Comparison of ENCODE assay signal across 3 cellular contexts in genomic region chr1:95686217-95686616, GRCh38.
A peak's percentile ranks its signal among the peaks of the same experiment; 100 is the strongest.
TF ChIP-seq lines count a peak whose summit lies in the region.

No MANE protein-coding gene starts in this region.

TF ChIP-seq in HepG2, 621 proteins besides CTCF, POLR2A, EP300 and RAD21:
- TF ChIP-seq MAFK (conservative IDR thresholded peaks at IDR 0.05 in 1 of 2, IDR thresholded peaks at IDR 0.05 in 1 of 2; ENCODE audit: low read length in 2 of 2) (peak in 1 of 2 experiments; percentile 1; a peak in 1 of 4 replicates), NFE2L2 (IDR thresholded peaks at IDR 0.05; ENCODE audit: low read length) (peak; percentile 80), ZFP36L1 (CRISPR knock-in tag; IDR thresholded peaks at IDR 0.05) (no peak)

TF ChIP-seq in HCT116, 20 proteins besides CTCF, POLR2A, EP300 and RAD21:
- TF ChIP-seq, protein P1, sequence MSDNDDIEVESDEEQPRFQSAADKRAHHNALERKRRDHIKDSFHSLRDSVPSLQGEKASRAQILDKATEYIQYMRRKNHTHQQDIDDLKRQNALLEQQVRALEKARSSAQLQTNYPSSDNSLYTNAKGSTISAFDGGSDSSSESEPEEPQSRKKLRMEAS (IDR thresholded peaks at IDR 0.05): no peak
- TF ChIP-seq ELF1 (IDR thresholded peaks at IDR 0.05; ENCODE audit: borderline replicate concordance, low read depth) (no peak), ZNF274 (IDR thresholded peaks at IDR 0.05; ENCODE audit: low read depth, low read length) (no peak), CBX3 (IDR thresholded peaks at IDR 0.05; ENCODE audit: low read depth) (no peak), ZFX (IDR thresholded peaks at IDR 0.05) (no peak), EZH2 (IDR thresholded peaks at IDR 0.05) (no peak), FOSL1 (IDR thresholded peaks at IDR 0.05; ENCODE audit: low read depth) (no peak), SIN3A (IDR thresholded peaks at IDR 0.05; ENCODE audit: low read depth) (no peak), EGR1 (IDR thresholded peaks at IDR 0.05; ENCODE audit: low read depth) (no peak), REST (IDR thresholded peaks at IDR 0.05; ENCODE audit: low read depth) (no peak), SP1 (IDR thresholded peaks at IDR 0.05; ENCODE audit: low read depth) (no peak), SRF (IDR thresholded peaks at IDR 0.05; ENCODE audit: low read depth) (no peak), POLR2AphosphoS5 (IDR thresholded peaks at IDR 0.05; ENCODE audit: low read depth, low read length) (no peak), JUND (IDR thresholded peaks at IDR 0.05) (no peak), YY1 (IDR thresholded peaks at IDR 0.05; ENCODE audit: extremely low read depth, insufficient replicate concordance, low read depth, low read length) (no peak), EZH2phosphoT487 (IDR thresholded peaks at IDR 0.05; ENCODE audit: borderline replicate concordance) (no peak), TCF7L2 (IDR thresholded peaks at IDR 0.05; ENCODE audit: borderline replicate concordance, extremely low read depth, insufficient read depth, insufficient read length) (no peak), CEBPB (IDR thresholded peaks at IDR 0.05; ENCODE audit: low read depth) (no peak)
- TF ChIP-seq, protein P2, sequence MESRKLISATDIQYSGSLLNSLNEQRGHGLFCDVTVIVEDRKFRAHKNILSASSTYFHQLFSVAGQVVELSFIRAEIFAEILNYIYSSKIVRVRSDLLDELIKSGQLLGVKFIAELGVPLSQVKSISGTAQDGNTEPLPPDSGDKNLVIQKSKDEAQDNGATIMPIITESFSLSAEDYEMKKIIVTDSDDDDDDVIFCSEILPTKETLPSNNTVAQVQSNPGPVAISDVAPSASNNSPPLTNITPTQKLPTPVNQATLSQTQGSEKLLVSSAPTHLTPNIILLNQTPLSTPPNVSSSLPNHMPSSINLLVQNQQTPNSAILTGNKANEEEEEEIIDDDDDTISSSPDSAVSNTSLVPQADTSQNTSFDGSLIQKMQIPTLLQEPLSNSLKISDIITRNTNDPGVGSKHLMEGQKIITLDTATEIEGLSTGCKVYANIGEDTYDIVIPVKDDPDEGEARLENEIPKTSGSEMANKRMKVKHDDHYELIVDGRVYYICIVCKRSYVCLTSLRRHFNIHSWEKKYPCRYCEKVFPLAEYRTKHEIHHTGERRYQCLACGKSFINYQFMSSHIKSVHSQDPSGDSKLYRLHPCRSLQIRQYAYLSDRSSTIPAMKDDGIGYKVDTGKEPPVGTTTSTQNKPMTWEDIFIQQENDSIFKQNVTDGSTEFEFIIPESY (IDR thresholded peaks at IDR 0.05; ENCODE audit: extremely low read depth, insufficient replicate concordance, low read length): no peak
- TF ChIP-seq, protein P3, sequence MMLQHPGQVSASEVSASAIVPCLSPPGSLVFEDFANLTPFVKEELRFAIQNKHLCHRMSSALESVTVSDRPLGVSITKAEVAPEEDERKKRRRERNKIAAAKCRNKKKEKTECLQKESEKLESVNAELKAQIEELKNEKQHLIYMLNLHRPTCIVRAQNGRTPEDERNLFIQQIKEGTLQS (IDR thresholded peaks at IDR 0.05): no peak
TF ChIP-seq in HCT116: peak in this region for 0.

TF ChIP-seq in H1, 55 proteins besides CTCF, POLR2A, EP300 and RAD21:
- TF ChIP-seq JUND (IDR thresholded peaks at IDR 0.05; ENCODE audit: low read length): no peak
- peak; percentile 34; the same call in 1 of the 2 replicates for TF ChIP-seq MAFK (IDR thresholded peaks at IDR 0.05; ENCODE audit: low read depth, low read length)
- no peak for TF ChIP-seq SP1 (IDR thresholded peaks at IDR 0.05; ENCODE audit: low read depth, low read length)
- no peak for TF ChIP-seq TBP (IDR thresholded peaks at IDR 0.05; ENCODE audit: low read depth, low read length)
- TF ChIP-seq RBBP5 (IDR thresholded peaks at IDR 0.05; ENCODE audit: borderline replicate concordance, low read depth, low read length): no peak
- no peak for TF ChIP-seq GABPA (IDR thresholded peaks at IDR 0.05; ENCODE audit: borderline replicate concordance, insufficient read depth, low read length)
- TF ChIP-seq BACH1 (IDR thresholded peaks at IDR 0.05; ENCODE audit: low read length): peak; percentile 69; the same call in 1 of the 2 replicates
- no peak for TF ChIP-seq TAF1 (IDR thresholded peaks at IDR 0.05; ENCODE audit: low read depth, low read length)
- no peak for TF ChIP-seq HDAC6 (IDR thresholded peaks at IDR 0.05; ENCODE audit: low read depth, low read length)
- TF ChIP-seq SIX5 (IDR thresholded peaks at IDR 0.05; ENCODE audit: low read depth, low read length): no peak
- TF ChIP-seq RFX5 (IDR thresholded peaks at IDR 0.05; ENCODE audit: borderline replicate concordance, low read depth, low read length): no peak
- TF ChIP-seq KDM5A (IDR thresholded peaks at IDR 0.05; ENCODE audit: low read length): no peak
- TF ChIP-seq CHD1 (IDR thresholded peaks at IDR 0.05; ENCODE audit: low read depth, low read length): no peak
- TF ChIP-seq CTBP2 (IDR thresholded peaks at IDR 0.05; ENCODE audit: borderline replicate concordance, insufficient read depth, insufficient read length, low read length): no peak
